In genomic region chr10:46617173-46617572, GRCh38 we compare ENCODE assay signal across 8 cellular contexts. TPM values are rescaled to one million over a fixed set of nuclear protein-coding genes. Genes with fewer than 3 reads are reported as not detected.
DNase-seq lines count a peak whose midpoint lies in the region; ATAC-seq and TF ChIP-seq lines count a peak whose summit lies in the region.
"Not testable (repeated sequence)": the region's sequence is repeated elsewhere in the genome, so short reads cannot be mapped to it uniquely, and the experiment has no call there.
"Had no signal": no experiment of that assay in that cellular context is flagged by ENCODE, and none has a peak within 500 bp of the region (broad histone marks: within the 10 kb centered on the region; RNA-seq: fewer than 3 reads in every experiment).

No MANE protein-coding gene starts in this region.

- POLR2A ChIA-PET in GM10248 (lab: Yijun Ruan, JAX), result not testable (repeated sequence)

- H3K27me3 ChIP-seq in right lobe of liver, result not testable (repeated sequence)

- CTCF ChIA-PET in GM10248 (lab: Yijun Ruan, JAX), result not testable (repeated sequence)

- not testable (repeated sequence) for H3K27ac ChIP-seq in right lobe of liver

- not testable (repeated sequence) for H3K27me3 Mint-ChIP-seq in naive B cell

- not testable (repeated sequence) for H3K36me3 Mint-ChIP-seq in naive B cell

- H3K4me3 Mint-ChIP-seq in naive B cell, result not testable (repeated sequence)

- not testable (repeated sequence) for H3K9me3 ChIP-seq in right lobe of liver

- not testable (repeated sequence) for TF ChIP-seq POLR2A in right lobe of liver (IDR thresholded peaks at IDR 0.05)

- peak in 3 of 4 donors; percentile 27 to 44 (median 38) for ATAC-seq in right lobe of liver
- not testable (repeated sequence) for ATAC-seq in naive B cell (ENCODE audit: low read depth in 2 of 2)

- 88% methylated on average over 2 of the region's 5 CpGs for WGBS in right lobe of liver (ENCODE audit: insufficient coverage, low coverage, low lambda C conversion rate, missing lambda C conversion rate)

- not testable (repeated sequence) for H3K9me3 Mint-ChIP-seq in naive B cell

- DNase-seq in GM10248 (ENCODE audit: extremely low spot score) (peak; percentile 0), MV-4-11 (lab: John Stamatoyannopoulos, UW) (peak; percentile 22), NOMO-1 treated with dmso at 0.1 percent for 144 hours (lab: John Stamatoyannopoulos, UW; ENCODE audit: unreplicated experiment) (peak; percentile 45), amniotic epithelial cell (ENCODE audit: low read depth) (peak; percentile 11), epithelial cell of esophagus (ENCODE audit: low read depth) (peak; percentile 14)
- not testable (repeated sequence) for DNase-seq in right lobe of liver, naive B cell

- H3K4me3 ChIP-seq in epithelial cell of esophagus (ENCODE audit: low read length); right lobe of liver: not testable (repeated sequence)

- not testable (repeated sequence) for H3K36me3 ChIP-seq in right lobe of liver

- peak overlapping the region in 4 of 6 donors; percentile 66 to 90 (median 80) for H3K27ac Mint-ChIP-seq in naive B cell

- intact Hi-C loops in right lobe of liver (cut with DNase I), result not testable (repeated sequence)

- not testable (repeated sequence) for H3K4me1 ChIP-seq in right lobe of liver

- H3K4me1 Mint-ChIP-seq in naive B cell, result not testable (repeated sequence)

- not testable (repeated sequence) for TF ChIP-seq CTCF in GM10248 (IDR thresholded peaks at IDR 0.05; ENCODE audit: control extremely low read depth, extremely low read depth, low read depth, missing control alignments); epithelial cell of esophagus (IDR thresholded peaks at IDR 0.05; ENCODE audit: insufficient read depth, low read depth, low read length, missing control alignments); right lobe of liver (IDR thresholded peaks at IDR 0.05)

RNA-seq across cellular contexts. Expression of gene SYT15, which starts 38.2 kb away (rescaled TPM):
- 1 to 10 TPM in 2 of 6 experiments, under 1 TPM in 4; 0.43 to 1.3 (median 0.82) TPM for total RNA-seq in right lobe of liver
- under 1 TPM in 4 of 6 donors, not detected in 2; 0.06 to 0.36 (median 0.07) TPM for polyA plus RNA-seq in naive B cell (ENCODE audit: low read depth in 6 of 6)
- total RNA-seq: H7 had no signal
